ENCODE assay signal across 8 cellular contexts in genomic region chr12:48189331-48190125, GRCh38. TPM values are rescaled to one million over a fixed set of nuclear protein-coding genes. Genes with fewer than 3 reads are reported as not detected.
A peak's percentile ranks its signal among the peaks of the same experiment; 100 is the strongest.
DNase-seq lines count a peak whose midpoint lies in the region; ATAC-seq and TF ChIP-seq lines count a peak whose summit lies in the region.

No MANE protein-coding gene starts in this region.

- H3K4me3 ChIP-seq in IMR-90 (ENCODE audit: insufficient read depth, low read depth, low read length) (no peak overlapping the region), Panc1 (ENCODE audit: low read depth in 2 of 2, low read length in 2 of 2) (no peak overlapping the region), fibroblast of the aortic adventitia (ENCODE audit: low read depth, low read length) (no peak overlapping the region), upper lobe of left lung (no peak overlapping the region)

- no TSS peak for BruUV-seq in IMR-90 (replicated peaks; lab: Mats Ljungman, UMichigan)
- no TSS peak for BruUV-seq in Panc1 (replicated peaks; lab: Mats Ljungman, UMichigan)

- H4K8ac ChIP-seq in IMR-90 (ENCODE audit: low read depth in 2 of 2, low read length in 2 of 2), result no peak overlapping the region

- no peak overlapping the region for H3K18ac ChIP-seq in IMR-90 (ENCODE audit: low read depth, low read length)

- no peak overlapping the region for H3K4me2 ChIP-seq in IMR-90 (ENCODE audit: low read depth, low read length)

- no peak overlapping the region for H2BK15ac ChIP-seq in IMR-90 (ENCODE audit: low read depth, low read length)

- TF ChIP-seq EP300 in upper lobe of left lung (IDR thresholded peaks at IDR 0.05), result no peak

- no peak overlapping the region for H3K14ac ChIP-seq in IMR-90 (replicated peaks; ENCODE audit: low read depth, low read length)

- dilution Hi-C loops in IMR-90 (cut with HindIII; ENCODE audit: low sequenced_read_pairs, unreplicated experiment), result no loop called here

- DNase-seq in A172 (ENCODE audit: low spot score), result peak; percentile 52
- DNase-seq in IMR-90, result peak; percentile 67
- peak; percentile 67 for DNase-seq in Panc1 (ENCODE audit: low read depth, low spot score)
- DNase-seq in activated T-helper 1 cell treated with Interleukin-2 at 50 U/mL for 16 hours (ENCODE audit: low read depth), result peak; percentile 38
- peak; percentile 79 for DNase-seq in fibroblast of the aortic adventitia (ENCODE audit: low read depth)
- DNase-seq in nucleus accumbens (lab: John Stamatoyannopoulos, UW), result peak in 44 of 56 donors; percentile 3 to 89 (median 38)
- DNase-seq in upper lobe of left lung, result peak in 1 of 2 donors; percentile 45

- in situ Hi-C loops in IMR-90 (cut with MboI; ENCODE audit: low sequenced_read_pairs) (no loop called here), Panc1 (cut with HindIII; ENCODE audit: low pct_unique_long_range_greater_than_20kb, low sequenced_read_pairs) (no loop called here)

- no peak overlapping the region for H2AFZ ChIP-seq in IMR-90 (replicated peaks; ENCODE audit: low read length, poor library complexity)

- H2BK120ac ChIP-seq in IMR-90 (ENCODE audit: low read depth, low read length), result no peak overlapping the region

- no peak overlapping the region for H4K91ac ChIP-seq in IMR-90 (ENCODE audit: insufficient read depth, low read depth, low read length)

- H3K27ac ChIP-seq in IMR-90 (ENCODE audit: insufficient read depth, low read length) (no peak overlapping the region), Panc1 (ENCODE audit: low read length) (no peak overlapping the region), upper lobe of left lung (no peak overlapping the region)

- H3K9ac ChIP-seq in IMR-90 (ENCODE audit: low read depth, low read length), result no peak overlapping the region

- POLR2A ChIA-PET in IMR-90 (lab: Charles Lee; ENCODE audit: unreplicated experiment) (no interaction called here), Panc1 (lab: Charles Lee) (no interaction called here)

- H2BK5ac ChIP-seq in IMR-90 (ENCODE audit: low read depth, low read length, poor library complexity, severe bottlenecking), result no peak overlapping the region

- no peak overlapping the region for H4K5ac ChIP-seq in IMR-90 (ENCODE audit: low read depth, low read length)

- H3K9me3 ChIP-seq in IMR-90 (ENCODE audit: control insufficient read depth, insufficient read depth, low read length) (no peaks in the 10 kb centered on the region), Panc1 (ENCODE audit: control insufficient read depth, insufficient read depth, low read depth, low read length) (no peaks in the 10 kb centered on the region), upper lobe of left lung (no peaks in the 10 kb centered on the region)

- no peak overlapping the region for H3K56ac ChIP-seq in IMR-90 (ENCODE audit: extremely low read depth, insufficient read depth, low read length)

- CTCF ChIA-PET in IMR-90 (lab: Yijun Ruan, JAX), result interaction anchor here (0.5 to 1.7 kb wide), 5 partner anchors 9 to 763 kb away, joined by 3 to 18 read pairs (median 3); no protein-coding TSS in a partner anchor
- CTCF ChIA-PET in Panc1 (lab: Charles Lee), result interaction anchor here (0.5 to 0.6 kb wide), 2 partner anchors 19 to 350 kb away, joined by 3 to 7 read pairs; no protein-coding TSS in a partner anchor

- TF ChIP-seq POLR2A in IMR-90 (IDR thresholded peaks at IDR 0.05; ENCODE audit: low read depth, low read length) (no peak), upper lobe of left lung (IDR thresholded peaks at IDR 0.05) (no peak)

- H3K27me3 ChIP-seq in IMR-90 (ENCODE audit: control insufficient read depth, insufficient read depth, low read length) (peaks cover 45% of the 10 kb centered on the region), Panc1 (ENCODE audit: control insufficient read depth, insufficient read depth, low read length) (peaks cover 7% of the 10 kb centered on the region), upper lobe of left lung (peaks cover 0 to 8% (median 3%) of the 10 kb centered on the region in 4 donors)

- H3K4ac ChIP-seq in IMR-90 (ENCODE audit: low read depth, low read length), result no peak overlapping the region

- WGBS in IMR-90 (ENCODE audit: extremely low coverage in 2 of 2, insufficient read length in 1 of 2), 2 experiments, result 22% methylated on average over 3 of the region's 6 CpGs; no CpG with 5 or more reads in 1 of the 2 experiments
- 46 to 47% methylated on average over 6 of the region's 6 CpGs for WGBS in upper lobe of left lung, 2 donors

- H3K4me1 ChIP-seq in IMR-90 (ENCODE audit: control insufficient read depth, insufficient read depth, low read length) (peaks cover under 1% of the 10 kb centered on the region; the same call in 1 of the 2 replicates), Panc1 (ENCODE audit: control insufficient read depth, insufficient read depth, low read length) (no peaks in the 10 kb centered on the region), upper lobe of left lung (peaks cover 3 to 17% (median 15%) of the 10 kb centered on the region in 4 donors)

- H3K36me3 ChIP-seq in IMR-90 (ENCODE audit: control insufficient read depth, insufficient read depth, low read length) (no peaks in the 10 kb centered on the region), Panc1 (ENCODE audit: control insufficient read depth, insufficient read depth, low read length) (no peaks in the 10 kb centered on the region; the same call in 1 of the 2 replicates), upper lobe of left lung (no peaks in the 10 kb centered on the region)

- no peaks in the 10 kb centered on the region for H3K9me1 ChIP-seq in IMR-90 (ENCODE audit: insufficient read depth, low read length)

- no peaks in the 10 kb centered on the region for H3K79me1 ChIP-seq in IMR-90 (ENCODE audit: low read depth in 1 of 2, low read length in 2 of 2)

- ATAC-seq in IMR-90 (ENCODE audit: low read depth) (peak; percentile 97), Panc1 (peak; percentile 83), upper lobe of left lung (ENCODE audit: low FRiP score in 2 of 2) (peak; percentile 72 to 90)

- no peaks in the 10 kb centered on the region for H4K20me1 ChIP-seq in IMR-90 (ENCODE audit: insufficient read depth, low read length)

- intact Hi-C loops in IMR-90 (cut with micrococcal nuclease), result loop anchor here (2.0 kb wide), 1 partner anchor 71 kb away; the partner anchor contains the start of gene PFKM
- intact Hi-C loops in Panc1 (cut with micrococcal nuclease; ENCODE audit: unreplicated experiment), result no loop called here

- H3K23ac ChIP-seq in IMR-90 (ENCODE audit: low read depth, low read length), result no peak overlapping the region

- H2BK20ac ChIP-seq in IMR-90 (ENCODE audit: low read depth, low read length), result no peak overlapping the region

- no peak overlapping the region for H2AK5ac ChIP-seq in IMR-90 (ENCODE audit: low read depth, low read length)

- peak; percentile 68 for TF ChIP-seq RAD21 in IMR-90 (IDR thresholded peaks at IDR 0.05; ENCODE audit: low read length)

- no peak overlapping the region for H2AK9ac ChIP-seq in IMR-90 (replicated peaks; ENCODE audit: low read depth, low read length, poor library complexity)

- TF ChIP-seq CTCF in GM12873 (IDR thresholded peaks at IDR 0.05; ENCODE audit: insufficient read depth, low read depth, low read length, missing control alignments), result peak; percentile 84
- peak; percentile 75 for TF ChIP-seq CTCF in IMR-90 (conservative IDR thresholded peaks at IDR 0.05; ENCODE audit: low read depth, low read length)
- peak; percentile 86 for TF ChIP-seq CTCF in Panc1 (IDR thresholded peaks at IDR 0.05)
- TF ChIP-seq CTCF in fibroblast of the aortic adventitia (IDR thresholded peaks at IDR 0.05; ENCODE audit: insufficient read depth, low read length), result peak; percentile 91
- TF ChIP-seq CTCF in upper lobe of left lung (IDR thresholded peaks at IDR 0.05), result peak; percentile 83 to 88 (median 84)

TF ChIP-seq in IMR-90, 13 proteins besides CTCF, POLR2A, EP300 and RAD21:
- TF ChIP-seq CHD1 (IDR thresholded peaks at IDR 0.05; ENCODE audit: low read depth, low read length), result no peak
- peak; percentile 52 for TF ChIP-seq SMC3 (IDR thresholded peaks at IDR 0.05; ENCODE audit: low read depth, low read length)

RNA-seq across cellular contexts. Expression of gene CCDC184, which starts 6.1 kb away (rescaled TPM):
- 0.29 TPM in 1 of 2 replicates, not detected in the other for total RNA-seq in A172 (2014; rRNA removed; shearing (Covaris generic))
- total RNA-seq in IMR-90 (2012; rRNA removed) (under 0.01 and 0.18 TPM in 2 replicates), Panc1 (2021; ENCODE audit: unreplicated experiment) (0.74 TPM), fibroblast of the aortic adventitia (ENCODE audit: low replicate concordance) (0.63 and 1.1 TPM in 2 replicates), upper lobe of left lung (1 to 10 TPM in 2 of 6 donors, under 1 TPM in 4; 0.17 to 1.3 (median 0.93) TPM)
- 0.22 TPM in 2 replicates for polyA plus RNA-seq in IMR-90 (2012; rRNA removed)
- 0.31 and 0.70 TPM in 2 replicates for polyA plus RNA-seq in IMR-90 (2012; cell fraction: cytosol; rRNA removed)
- polyA plus RNA-seq in IMR-90 (2012; cell fraction: nucleus; rRNA removed; ENCODE audit: low replicate concordance), result 0.17 and 0.32 TPM in 2 replicates
- polyA plus RNA-seq in Panc1 (2012; ENCODE audit: insufficient read length), result 0.99 TPM

RNA-seq across cellular contexts. Expression of gene OR10AD1, which starts 13.6 kb away (rescaled TPM):
- total RNA-seq in A172 (2014; rRNA removed; shearing (Covaris generic)), result not detected in 2 replicates
- not detected in 2 replicates for total RNA-seq in IMR-90 (2012; rRNA removed)
- polyA plus RNA-seq in IMR-90 (2012; rRNA removed), result not detected in 2 replicates
- not detected in 2 replicates for polyA plus RNA-seq in IMR-90 (2012; cell fraction: cytosol; rRNA removed)
- not detected in 2 replicates for polyA plus RNA-seq in IMR-90 (2012; cell fraction: nucleus; rRNA removed; ENCODE audit: low replicate concordance)
- total RNA-seq in Panc1 (2021; ENCODE audit: unreplicated experiment), result not detected
- polyA plus RNA-seq in Panc1 (2012; ENCODE audit: insufficient read length), result 0.23 TPM
- not detected in 2 replicates for total RNA-seq in fibroblast of the aortic adventitia (ENCODE audit: low replicate concordance)
- total RNA-seq in upper lobe of left lung, result not detected

RNA-seq across cellular contexts. Expression of gene ASB8, which starts 32.2 kb away (rescaled TPM):
- 15.4 and 17.2 TPM in 2 replicates for total RNA-seq in A172 (2014; rRNA removed; shearing (Covaris generic))
- total RNA-seq in IMR-90 (2012; rRNA removed) (20.8 and 26.7 TPM in 2 replicates), Panc1 (2021; ENCODE audit: unreplicated experiment) (17.1 TPM), fibroblast of the aortic adventitia (ENCODE audit: low replicate concordance) (29.7 and 32.8 TPM in 2 replicates), upper lobe of left lung (10 to 100 TPM; 17.8 to 36.5 (median 30.6) TPM)
- 19.3 and 22.9 TPM in 2 replicates for polyA plus RNA-seq in IMR-90 (2012; rRNA removed)
- 8.3 and 16.9 TPM in 2 replicates for polyA plus RNA-seq in IMR-90 (2012; cell fraction: cytosol; rRNA removed)
- polyA plus RNA-seq in IMR-90 (2012; cell fraction: nucleus; rRNA removed; ENCODE audit: low replicate concordance), result 6.9 and 27.0 TPM in 2 replicates
- polyA plus RNA-seq in Panc1 (2012; ENCODE audit: insufficient read length), result 13.5 TPM
